In the genomic region with DNA sequence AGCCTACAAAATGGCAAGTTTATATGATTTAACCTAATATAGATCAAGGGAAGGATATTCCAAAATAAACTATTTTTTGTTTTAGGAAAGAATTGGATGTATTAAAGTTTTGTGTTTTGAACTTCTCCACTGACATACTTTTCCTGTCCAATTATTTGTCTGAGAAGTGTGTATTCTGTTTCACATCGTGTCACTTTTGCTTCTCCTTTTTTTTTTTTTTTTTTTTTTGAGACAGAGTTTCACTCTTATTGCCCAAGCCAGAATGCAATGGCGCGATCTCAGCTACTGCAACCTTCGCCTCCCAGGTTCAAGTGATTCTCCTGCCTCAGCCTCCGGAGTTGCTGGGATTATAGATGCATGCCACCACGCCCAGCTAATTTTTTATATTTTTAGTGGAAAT, we compare ENCODE assay signal across 1 cellular context.
A peak's percentile ranks its signal among the peaks of the same experiment; 100 is the strongest.
TF ChIP-seq lines count a peak whose summit lies in the region.

No MANE protein-coding gene starts in this region.

TF ChIP-seq in GM12878, 131 proteins besides CTCF, POLR2A, EP300 and RAD21 (continued from another document and continues in another):
- TF ChIP-seq NBN (IDR thresholded peaks at IDR 0.05) (0 out of 2 replicates have a peak, but pooled peaks have one; percentile 25), ZNF622 (IDR thresholded peaks at IDR 0.05) (no peak), RAD51 (IDR thresholded peaks at IDR 0.05) (no peak), SREBF2 (IDR thresholded peaks at IDR 0.05; ENCODE audit: low read length) (no peak), BCLAF1 (IDR thresholded peaks at IDR 0.05) (no peak), SMAD5 (IDR thresholded peaks at IDR 0.05; ENCODE audit: low read depth) (no peak), ZNF217 (IDR thresholded peaks at IDR 0.05) (no peak), HCFC1 (IDR thresholded peaks at IDR 0.05; ENCODE audit: low read length) (no peak), CBX5 (IDR thresholded peaks at IDR 0.05; ENCODE audit: low read depth) (no peak), ESRRA (IDR thresholded peaks at IDR 0.05; ENCODE audit: low read length) (no peak), MTA2 (IDR thresholded peaks at IDR 0.05; ENCODE audit: low read depth) (0 out of 2 replicates have a peak, but pooled peaks have one; percentile 14), YBX1 (IDR thresholded peaks at IDR 0.05) (no peak), NFYA (IDR thresholded peaks at IDR 0.05; ENCODE audit: borderline replicate concordance, low read depth, low read length) (no peak), IKZF2 (IDR thresholded peaks at IDR 0.05) (no peak), NFIC (IDR thresholded peaks at IDR 0.05; ENCODE audit: low read depth, low read length) (no peak), SUPT20H (IDR thresholded peaks at IDR 0.05; ENCODE audit: borderline replicate concordance, control insufficient read depth, low read depth, low read length) (no peak), SMARCA5 (IDR thresholded peaks at IDR 0.05) (no peak), RELB (IDR thresholded peaks at IDR 0.05; ENCODE audit: low read depth) (0 out of 2 replicates have a peak, but pooled peaks have one; percentile 24), FOS (IDR thresholded peaks at IDR 0.05; ENCODE audit: borderline replicate concordance, extremely low read depth, insufficient read length) (no peak), TCF3 (IDR thresholded peaks at IDR 0.05; ENCODE audit: borderline replicate concordance, insufficient read depth, low read depth, low read length) (no peak), KLF5 (IDR thresholded peaks at IDR 0.05; ENCODE audit: partially characterized antibody) (no peak), KAT2A (conservative IDR thresholded peaks at IDR 0.05; ENCODE audit: control insufficient read depth, low read depth, low read length) (no peak), HDAC6 (IDR thresholded peaks at IDR 0.05; ENCODE audit: unreplicated experiment) (no peak), MLLT1 (IDR thresholded peaks at IDR 0.05) (peak; percentile 52; the same call in 1 of the 2 replicates), SKIL (IDR thresholded peaks at IDR 0.05; ENCODE audit: low read depth, poor library complexity, severe bottlenecking) (no peak), ZBED1 (IDR thresholded peaks at IDR 0.05; ENCODE audit: borderline replicate concordance) (no peak), BRCA1 (IDR thresholded peaks at IDR 0.05; ENCODE audit: low read depth, low read length) (no peak), PML (IDR thresholded peaks at IDR 0.05; ENCODE audit: low read length) (no peak)
- TF ChIP-seq, protein P1, sequence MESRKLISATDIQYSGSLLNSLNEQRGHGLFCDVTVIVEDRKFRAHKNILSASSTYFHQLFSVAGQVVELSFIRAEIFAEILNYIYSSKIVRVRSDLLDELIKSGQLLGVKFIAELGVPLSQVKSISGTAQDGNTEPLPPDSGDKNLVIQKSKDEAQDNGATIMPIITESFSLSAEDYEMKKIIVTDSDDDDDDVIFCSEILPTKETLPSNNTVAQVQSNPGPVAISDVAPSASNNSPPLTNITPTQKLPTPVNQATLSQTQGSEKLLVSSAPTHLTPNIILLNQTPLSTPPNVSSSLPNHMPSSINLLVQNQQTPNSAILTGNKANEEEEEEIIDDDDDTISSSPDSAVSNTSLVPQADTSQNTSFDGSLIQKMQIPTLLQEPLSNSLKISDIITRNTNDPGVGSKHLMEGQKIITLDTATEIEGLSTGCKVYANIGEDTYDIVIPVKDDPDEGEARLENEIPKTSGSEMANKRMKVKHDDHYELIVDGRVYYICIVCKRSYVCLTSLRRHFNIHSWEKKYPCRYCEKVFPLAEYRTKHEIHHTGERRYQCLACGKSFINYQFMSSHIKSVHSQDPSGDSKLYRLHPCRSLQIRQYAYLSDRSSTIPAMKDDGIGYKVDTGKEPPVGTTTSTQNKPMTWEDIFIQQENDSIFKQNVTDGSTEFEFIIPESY (IDR thresholded peaks at IDR 0.05) = no peak
- TF ChIP-seq, protein P2, sequence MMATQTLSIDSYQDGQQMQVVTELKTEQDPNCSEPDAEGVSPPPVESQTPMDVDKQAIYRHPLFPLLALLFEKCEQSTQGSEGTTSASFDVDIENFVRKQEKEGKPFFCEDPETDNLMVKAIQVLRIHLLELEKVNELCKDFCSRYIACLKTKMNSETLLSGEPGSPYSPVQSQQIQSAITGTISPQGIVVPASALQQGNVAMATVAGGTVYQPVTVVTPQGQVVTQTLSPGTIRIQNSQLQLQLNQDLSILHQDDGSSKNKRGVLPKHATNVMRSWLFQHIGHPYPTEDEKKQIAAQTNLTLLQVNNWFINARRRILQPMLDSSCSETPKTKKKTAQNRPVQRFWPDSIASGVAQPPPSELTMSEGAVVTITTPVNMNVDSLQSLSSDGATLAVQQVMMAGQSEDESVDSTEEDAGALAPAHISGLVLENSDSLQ (IDR thresholded peaks at IDR 0.05) = no peak
- TF ChIP-seq, protein P3, sequence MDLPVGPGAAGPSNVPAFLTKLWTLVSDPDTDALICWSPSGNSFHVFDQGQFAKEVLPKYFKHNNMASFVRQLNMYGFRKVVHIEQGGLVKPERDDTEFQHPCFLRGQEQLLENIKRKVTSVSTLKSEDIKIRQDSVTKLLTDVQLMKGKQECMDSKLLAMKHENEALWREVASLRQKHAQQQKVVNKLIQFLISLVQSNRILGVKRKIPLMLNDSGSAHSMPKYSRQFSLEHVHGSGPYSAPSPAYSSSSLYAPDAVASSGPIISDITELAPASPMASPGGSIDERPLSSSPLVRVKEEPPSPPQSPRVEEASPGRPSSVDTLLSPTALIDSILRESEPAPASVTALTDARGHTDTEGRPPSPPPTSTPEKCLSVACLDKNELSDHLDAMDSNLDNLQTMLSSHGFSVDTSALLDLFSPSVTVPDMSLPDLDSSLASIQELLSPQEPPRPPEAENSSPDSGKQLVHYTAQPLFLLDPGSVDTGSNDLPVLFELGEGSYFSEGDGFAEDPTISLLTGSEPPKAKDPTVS (IDR thresholded peaks at IDR 0.05; ENCODE audit: low read depth, low read length) = no peak
- TF ChIP-seq, protein P4, sequence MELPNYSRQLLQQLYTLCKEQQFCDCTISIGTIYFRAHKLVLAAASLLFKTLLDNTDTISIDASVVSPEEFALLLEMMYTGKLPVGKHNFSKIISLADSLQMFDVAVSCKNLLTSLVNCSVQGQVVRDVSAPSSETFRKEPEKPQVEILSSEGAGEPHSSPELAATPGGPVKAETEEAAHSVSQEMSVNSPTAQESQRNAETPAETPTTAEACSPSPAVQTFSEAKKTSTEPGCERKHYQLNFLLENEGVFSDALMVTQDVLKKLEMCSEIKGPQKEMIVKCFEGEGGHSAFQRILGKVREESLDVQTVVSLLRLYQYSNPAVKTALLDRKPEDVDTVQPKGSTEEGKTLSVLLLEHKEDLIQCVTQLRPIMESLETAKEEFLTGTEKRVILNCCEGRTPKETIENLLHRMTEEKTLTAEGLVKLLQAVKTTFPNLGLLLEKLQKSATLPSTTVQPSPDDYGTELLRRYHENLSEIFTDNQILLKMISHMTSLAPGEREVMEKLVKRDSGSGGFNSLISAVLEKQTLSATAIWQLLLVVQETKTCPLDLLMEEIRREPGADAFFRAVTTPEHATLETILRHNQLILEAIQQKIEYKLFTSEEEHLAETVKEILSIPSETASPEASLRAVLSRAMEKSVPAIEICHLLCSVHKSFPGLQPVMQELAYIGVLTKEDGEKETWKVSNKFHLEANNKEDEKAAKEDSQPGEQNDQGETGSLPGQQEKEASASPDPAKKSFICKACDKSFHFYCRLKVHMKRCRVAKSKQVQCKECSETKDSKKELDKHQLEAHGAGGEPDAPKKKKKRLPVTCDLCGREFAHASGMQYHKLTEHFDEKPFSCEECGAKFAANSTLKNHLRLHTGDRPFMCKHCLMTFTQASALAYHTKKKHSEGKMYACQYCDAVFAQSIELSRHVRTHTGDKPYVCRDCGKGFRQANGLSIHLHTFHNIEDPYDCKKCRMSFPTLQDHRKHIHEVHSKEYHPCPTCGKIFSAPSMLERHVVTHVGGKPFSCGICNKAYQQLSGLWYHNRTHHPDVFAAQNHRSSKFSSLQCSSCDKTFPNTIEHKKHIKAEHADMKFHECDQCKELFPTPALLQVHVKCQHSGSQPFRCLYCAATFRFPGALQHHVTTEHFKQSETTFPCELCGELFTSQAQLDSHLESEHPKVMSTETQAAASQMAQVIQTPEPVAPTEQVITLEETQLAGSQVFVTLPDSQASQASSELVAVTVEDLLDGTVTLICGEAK (IDR thresholded peaks at IDR 0.05; ENCODE audit: borderline replicate concordance) = peak; percentile 89
- TF ChIP-seq, protein P5, sequence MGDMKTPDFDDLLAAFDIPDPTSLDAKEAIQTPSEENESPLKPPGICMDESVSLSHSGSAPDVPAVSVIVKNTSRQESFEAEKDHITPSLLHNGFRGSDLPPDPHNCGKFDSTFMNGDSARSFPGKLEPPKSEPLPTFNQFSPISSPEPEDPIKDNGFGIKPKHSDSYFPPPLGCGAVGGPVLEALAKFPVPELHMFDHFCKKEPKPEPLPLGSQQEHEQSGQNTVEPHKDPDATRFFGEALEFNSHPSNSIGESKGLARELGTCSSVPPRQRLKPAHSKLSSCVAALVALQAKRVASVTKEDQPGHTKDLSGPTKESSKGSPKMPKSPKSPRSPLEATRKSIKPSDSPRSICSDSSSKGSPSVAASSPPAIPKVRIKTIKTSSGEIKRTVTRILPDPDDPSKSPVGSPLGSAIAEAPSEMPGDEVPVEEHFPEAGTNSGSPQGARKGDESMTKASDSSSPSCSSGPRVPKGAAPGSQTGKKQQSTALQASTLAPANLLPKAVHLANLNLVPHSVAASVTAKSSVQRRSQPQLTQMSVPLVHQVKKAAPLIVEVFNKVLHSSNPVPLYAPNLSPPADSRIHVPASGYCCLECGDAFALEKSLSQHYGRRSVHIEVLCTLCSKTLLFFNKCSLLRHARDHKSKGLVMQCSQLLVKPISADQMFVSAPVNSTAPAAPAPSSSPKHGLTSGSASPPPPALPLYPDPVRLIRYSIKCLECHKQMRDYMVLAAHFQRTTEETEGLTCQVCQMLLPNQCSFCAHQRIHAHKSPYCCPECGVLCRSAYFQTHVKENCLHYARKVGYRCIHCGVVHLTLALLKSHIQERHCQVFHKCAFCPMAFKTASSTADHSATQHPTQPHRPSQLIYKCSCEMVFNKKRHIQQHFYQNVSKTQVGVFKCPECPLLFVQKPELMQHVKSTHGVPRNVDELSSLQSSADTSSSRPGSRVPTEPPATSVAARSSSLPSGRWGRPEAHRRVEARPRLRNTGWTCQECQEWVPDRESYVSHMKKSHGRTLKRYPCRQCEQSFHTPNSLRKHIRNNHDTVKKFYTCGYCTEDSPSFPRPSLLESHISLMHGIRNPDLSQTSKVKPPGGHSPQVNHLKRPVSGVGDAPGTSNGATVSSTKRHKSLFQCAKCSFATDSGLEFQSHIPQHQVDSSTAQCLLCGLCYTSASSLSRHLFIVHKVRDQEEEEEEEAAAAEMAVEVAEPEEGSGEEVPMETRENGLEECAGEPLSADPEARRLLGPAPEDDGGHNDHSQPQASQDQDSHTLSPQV (IDR thresholded peaks at IDR 0.05) = no peak
